7 cellular contexts compared by ENCODE assay signal in genomic region chr1:3564921-3565831, GRCh38.
A peak's percentile ranks its signal among the peaks of the same experiment; 100 is the strongest.
DNase-seq lines count a peak whose midpoint lies in the region; TF ChIP-seq lines count a peak whose summit lies in the region.

No MANE protein-coding gene starts in this region.

- no peak overlapping the region for H3K4me3 ChIP-seq in GM06990 (replicated peaks; ENCODE audit: low read depth, low read length)

- peak; percentile 93 for TF ChIP-seq CTCF in GM06990 (IDR thresholded peaks at IDR 0.05; ENCODE audit: insufficient read depth, low read length, poor library complexity, severe bottlenecking)
- peak; percentile 95 for TF ChIP-seq CTCF in LNCAP (IDR thresholded peaks at IDR 0.05)

- H3K36me3 ChIP-seq in GM06990 (ENCODE audit: control insufficient read depth, insufficient read depth, low read length): no peaks in the 10 kb centered on the region

- intact Hi-C loops in head of caudate nucleus (cut with DNase I): loop anchor here (5.0 kb wide), 1 partner anchor 52 kb away; no protein-coding TSS in a partner anchor

- DNase-seq in GM06990 (ENCODE audit: extremely low read depth, insufficient read length) (peak; percentile 38), head of caudate nucleus (peak in 26 of 42 donors; percentile 13 to 69 (median 47)), NCI-H128 (lab: John Stamatoyannopoulos, UW; ENCODE audit: unreplicated experiment) (no peak), cortex of kidney (lab: John Stamatoyannopoulos, UW) (no peak)
- DNase-seq in activated T-cell treated with anti-CD3 and anti-CD28 coated beads, Interleukin-2, amount 50 U/mL, for 1 hour: peak; percentile 60
- DNase-seq in stimulated activated CD4-positive, alpha-beta T cell treated with anti-CD3 and anti-CD28 coated beads, Interleukin-15, amount 100 ng/mL, for 24 hours: peak; percentile 49

- H3K27me3 ChIP-seq in GM06990 (replicated peaks; ENCODE audit: control insufficient read depth, insufficient read depth, low read length): peaks cover 1% of the 10 kb centered on the region; the same call in 1 of the 2 replicates

Comparison
In these comparisons a context has a peak if more than half of its experiments do, and no peak if none do; other contexts are left out.
1. DNase-seq: peak in GM06990 (single experiment), activated T-cell treated with anti-CD3 and anti-CD28 coated beads, Interleukin-2, amount 50 U/mL, for 1 hour (single experiment), head of caudate nucleus (26 of 42) and stimulated activated CD4-positive, alpha-beta T cell treated with anti-CD3 and anti-CD28 coated beads, Interleukin-15, amount 100 ng/mL, for 24 hours (single experiment); none in NCI-H128 (single experiment) and cortex of kidney (single experiment).